8 cellular contexts compared by ENCODE assay signal in genomic region chr14:99266181-99267178, GRCh38. TPM values are rescaled to one million over a fixed set of nuclear protein-coding genes. Genes with fewer than 3 reads are reported as not detected.
DNase-seq lines count a peak whose midpoint lies in the region; ATAC-seq lines count a peak whose summit lies in the region.

No MANE protein-coding gene starts in this region.

- POLR2A ChIA-PET in activated CD8-positive, alpha-beta T cell treated with anti-CD3 and anti-CD28 coated beads, Interleukin-2, amount 10 ng/mL, durations not matched to agents 7 days and 5 days (lab: Charles Lee), result interaction anchor here (0.5 to 20.3 kb wide), 24 partner anchors 8 to 1809 kb away, joined by 3 to 767 read pairs (median 3); no protein-coding TSS in a partner anchor

- DNase-seq in SKM-1 (lab: John Stamatoyannopoulos, UW; ENCODE audit: unreplicated experiment) (peak; percentile 3), SKM-1 treated with dmso at 0.1 percent for 144 hours (lab: John Stamatoyannopoulos, UW; ENCODE audit: unreplicated experiment) (no peak), NCI-H69 (lab: John Stamatoyannopoulos, UW) (peak; percentile 72), mesenteric fat pad (ENCODE audit: low spot score) (peak; percentile 92)
- peak; percentile 93 for DNase-seq in activated CD8-positive, alpha-beta T cell treated with anti-CD3 and anti-CD28 coated beads, Interleukin-2, amount 10 ng/mL, durations not matched to agents 7 days and 5 days
- peak; percentile 84 for DNase-seq in effector CD8-positive, alpha-beta T cell (lab: John Stamatoyannopoulos, UW)
- peak; percentile 82 to 85 for DNase-seq in stimulated activated CD8-positive, alpha-beta memory T cell treated with anti-CD3 and anti-CD28 coated beads, Interleukin-2, amount 100 ng/mL, for 1 hour (ENCODE audit: low read depth in 2 of 2)

- no peaks in the 10 kb centered on the region for H3K9me3 Mint-ChIP-seq in activated CD8-positive, alpha-beta T cell treated with anti-CD3 and anti-CD28 coated beads, Interleukin-2, amount 10 ng/mL, durations not matched to agents 7 days and 5 days (ENCODE audit: insufficient read depth)

- peaks cover 59% of the 10 kb centered on the region for H3K4me1 Mint-ChIP-seq in activated CD8-positive, alpha-beta T cell treated with anti-CD3 and anti-CD28 coated beads, Interleukin-2, amount 10 ng/mL, durations not matched to agents 7 days and 5 days (ENCODE audit: low read depth)

- no peaks in the 10 kb centered on the region for H3K27me3 Mint-ChIP-seq in activated CD8-positive, alpha-beta T cell treated with anti-CD3 and anti-CD28 coated beads, Interleukin-2, amount 10 ng/mL, durations not matched to agents 7 days and 5 days (ENCODE audit: low read depth)

- peak overlapping the region; percentile 98 for H3K27ac Mint-ChIP-seq in activated CD8-positive, alpha-beta T cell treated with anti-CD3 and anti-CD28 coated beads, Interleukin-2, amount 10 ng/mL, durations not matched to agents 7 days and 5 days

- peaks cover 81% of the 10 kb centered on the region for H3K36me3 Mint-ChIP-seq in activated CD8-positive, alpha-beta T cell treated with anti-CD3 and anti-CD28 coated beads, Interleukin-2, amount 10 ng/mL, durations not matched to agents 7 days and 5 days (ENCODE audit: low read depth)

- ATAC-seq in HG03159 (IDR thresholded peaks at IDR 0.05; ENCODE audit: unreplicated experiment), result peak; percentile 77
- ATAC-seq in activated CD8-positive, alpha-beta T cell treated with anti-CD3 and anti-CD28 coated beads, Interleukin-2, amount 10 ng/mL, durations not matched to agents 7 days and 5 days, result peak; percentile 28

- peak overlapping the region; percentile 88 for H3K4me3 Mint-ChIP-seq in activated CD8-positive, alpha-beta T cell treated with anti-CD3 and anti-CD28 coated beads, Interleukin-2, amount 10 ng/mL, durations not matched to agents 7 days and 5 days

- CTCF ChIA-PET in activated CD8-positive, alpha-beta T cell treated with anti-CD3 and anti-CD28 coated beads, Interleukin-2, amount 10 ng/mL, durations not matched to agents 7 days and 5 days (lab: Charles Lee), result interaction anchor here (0.6 to 13.9 kb wide), 28 partner anchors 10 to 1290 kb away, joined by 3 to 373 read pairs (median 6); no protein-coding TSS in a partner anchor

RNA-seq across cellular contexts. Expression of gene BCL11B, which starts 5.5 kb away (rescaled TPM):
- total RNA-seq in activated CD8-positive, alpha-beta T cell treated with anti-CD3 and anti-CD28 coated beads, Interleukin-2, amount 10 ng/mL, durations not matched to agents 7 days and 5 days, result 10 to 100 TPM; 68.6 to 70.6 TPM
- 0.67 TPM for total RNA-seq in mesenteric fat pad

Comparison
In these comparisons a context has a peak if more than half of its experiments do, and no peak if none do; other contexts are left out.
1. RNA of gene BCL11B, which starts 5.5 kb away (total RNA-seq): 68.6 to 70.6 TPM in activated CD8-positive, alpha-beta T cell treated with anti-CD3 and anti-CD28 coated beads, Interleukin-2, amount 10 ng/mL, durations not matched to agents 7 days and 5 days; 0.67 TPM in mesenteric fat pad (single experiment); every median in the first group is over 10 times any median in the second.